In the genomic region with DNA sequence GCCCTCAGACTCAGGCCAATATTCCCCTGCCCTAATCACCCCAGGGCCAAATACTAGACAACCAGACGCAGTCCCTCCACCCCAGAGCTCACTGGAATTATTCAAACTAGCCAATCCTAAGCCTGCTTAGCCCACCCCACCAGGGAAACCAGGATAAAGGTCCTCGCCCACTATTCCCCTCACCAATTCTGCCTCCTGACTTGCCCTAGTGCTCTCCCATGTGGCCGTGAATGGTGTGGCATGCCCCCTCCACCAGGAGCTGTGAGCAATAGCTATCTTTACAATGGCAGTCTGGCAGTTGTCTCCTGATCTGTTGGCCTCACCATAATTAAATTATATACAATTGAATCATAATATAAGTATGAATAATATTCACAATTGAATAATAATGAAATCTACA, we compare ENCODE assay signal across 8 cellular contexts. TPM values are rescaled to one million over a fixed set of nuclear protein-coding genes. Genes with fewer than 3 reads are reported as not detected.
A peak's percentile ranks its signal among the peaks of the same experiment; 100 is the strongest.
DNase-seq lines count a peak whose midpoint lies in the region; ATAC-seq, FAIRE-seq and TF ChIP-seq lines count a peak whose summit lies in the region.

No MANE protein-coding gene starts in this region.

- TF ChIP-seq CTCF in K562 (IDR thresholded peaks at IDR 0.05 in 2 of 3, conservative IDR thresholded peaks at IDR 0.05 in 1 of 3; ENCODE audit: insufficient read depth in 2 of 3, low read depth in 1 of 3, low read length in 3 of 3) (peak; percentile 42 to 55 (median 51); a peak in 5 of 6 replicates), osteocyte (IDR thresholded peaks at IDR 0.05) (peak; percentile 31)

- CTCF ChIA-PET in K562 (lab: Yijun Ruan, JAX; ENCODE audit: low intra/inter-chr PET ratio): no interaction called here

- peaks cover 5% of the 10 kb centered on the region for H3K4me1 Mint-ChIP-seq in osteocyte (ENCODE audit: unreplicated experiment)

- no peak overlapping the region for H3K9ac ChIP-seq in Karpas-422 (ENCODE audit: low read length)
- no peak overlapping the region for H3K9ac ChIP-seq in K562 (ENCODE audit: insufficient read depth in 1 of 2, low read depth in 2 of 2, low read length in 2 of 2)

- H3K9me3 ChIP-seq in Karpas-422 (ENCODE audit: low read length) (no peaks in the 10 kb centered on the region), K562 (replicated peaks; ENCODE audit: control insufficient read depth, insufficient read depth, low read depth, low read length) (no peaks in the 10 kb centered on the region)

- H3K4me3 ChIP-seq in Karpas-422 (ENCODE audit: low read length) (no peak overlapping the region), K562 (no peak overlapping the region)

- no peak overlapping the region for H3K27ac Mint-ChIP-seq in osteocyte (ENCODE audit: unreplicated experiment)

- peaks cover 19% of the 10 kb centered on the region for H3K27me3 Mint-ChIP-seq in osteocyte (ENCODE audit: unreplicated experiment)

- H4K20me1 ChIP-seq in Karpas-422 (ENCODE audit: insufficient read depth, low read depth, low read length) (no peaks in the 10 kb centered on the region), K562 (replicated peaks; ENCODE audit: control insufficient read depth, insufficient read depth, low read length) (no peaks in the 10 kb centered on the region)

- BruUV-seq in K562 (replicated peaks; lab: Mats Ljungman, UMichigan): no TSS peak

- H3K27ac ChIP-seq in Karpas-422 (ENCODE audit: low read length) (no peak overlapping the region), K562 (ENCODE audit: extremely low read depth, low read depth, low read length) (no peak overlapping the region)

- H3K4me3 Mint-ChIP-seq in osteocyte (ENCODE audit: unreplicated experiment): no peak overlapping the region

- intact Hi-C loops in K562 (cut with micrococcal nuclease) (loop anchor here (2.0 to 10.0 kb wide), 3 partner anchors 41 to 645 kb away; no protein-coding TSS in a partner anchor), left cardiac atrium (cut with DNase I) (loop anchor here (5.0 to 10.0 kb wide), 3 partner anchors 288 to 1305 kb away; no protein-coding TSS in a partner anchor)

- DNase-seq in NCI-H2227 (lab: John Stamatoyannopoulos, UW; ENCODE audit: unreplicated experiment) (peak; percentile 34), NCI-H2227 treated with DMSO at 0.1 percent for 48 hours (lab: John Stamatoyannopoulos, UW) (no peak), Karpas-422 (peak; percentile 62), K562 (ENCODE audit: extremely low read depth in 1 of 4, low spot score in 3 of 4) (peak; percentile 21 to 39 (median 30)), osteocyte (ENCODE audit: extremely low spot score, unreplicated experiment) (no peak), left cardiac atrium (no peak), RCC 7860 (ENCODE audit: low spot score) (no peak)

- ATAC-seq in K562 (peak; percentile 91), GM18870 (IDR thresholded peaks at IDR 0.05; ENCODE audit: unreplicated experiment) (no peak), left cardiac atrium (no peak)

- FAIRE-seq in K562 (lab: Jason Lieb, UNC) (no peak), RCC 7860 (lab: Jason Lieb, UNC) (no peak)

- no peaks in the 10 kb centered on the region for H3K36me3 Mint-ChIP-seq in osteocyte (ENCODE audit: unreplicated experiment)

- H3K27me3 ChIP-seq in Karpas-422 (ENCODE audit: low read length) (no peaks in the 10 kb centered on the region), K562 (ENCODE audit: control insufficient read depth in 2 of 2, insufficient read depth in 2 of 2, low read length in 2 of 2) (peaks cover 0 to 4% of the 10 kb centered on the region in 2 experiments; a peak in 1 of 5 replicates)

- H2AFZ ChIP-seq in Karpas-422 (ENCODE audit: low read length): no peak overlapping the region
- no peak overlapping the region for H2AFZ ChIP-seq in K562 (ENCODE audit: low read depth, low read length)

- H3K36me3 ChIP-seq in Karpas-422 (ENCODE audit: insufficient read depth, low read length) (no peaks in the 10 kb centered on the region), K562 (ENCODE audit: control insufficient read depth, insufficient read depth, low read length) (no peaks in the 10 kb centered on the region)

- in situ Hi-C loops in K562 (cut with MboI): loop anchor here (10.0 kb wide), 1 partner anchor 415 kb away; no protein-coding TSS in a partner anchor

- POLR2A ChIA-PET in K562 (lab: Yijun Ruan, JAX): no interaction called here

- TF ChIP-seq EP300 in K562 (IDR thresholded peaks at IDR 0.05; ENCODE audit: low read length): no peak

- peak in 1 of 2 experiments; percentile 38; a peak in 1 of 4 replicates for TF ChIP-seq RAD21 in K562 (CRISPR knock-in tag; conservative IDR thresholded peaks at IDR 0.05 in 1 of 2, IDR thresholded peaks at IDR 0.05 in 1 of 2)

- peaks cover 3% of the 10 kb centered on the region; the same call in 1 of the 2 replicates for H3K4me1 ChIP-seq in Karpas-422 (ENCODE audit: low read length)
- no peaks in the 10 kb centered on the region for H3K4me1 ChIP-seq in K562 (replicated peaks in 1 of 2; ENCODE audit: control insufficient read depth in 2 of 2, insufficient read depth in 2 of 2, low read length in 2 of 2)

- H3K79me2 ChIP-seq in Karpas-422 (ENCODE audit: low read length): no peaks in the 10 kb centered on the region
- H3K79me2 ChIP-seq in K562 (ENCODE audit: control insufficient read depth, insufficient read depth, low read length): no peaks in the 10 kb centered on the region

- no peaks in the 10 kb centered on the region for H3K9me3 Mint-ChIP-seq in osteocyte (ENCODE audit: unreplicated experiment)

- H3K9me1 ChIP-seq in K562 (ENCODE audit: control insufficient read depth, insufficient read depth, low read length): no peaks in the 10 kb centered on the region

- WGBS in K562 (ENCODE audit: insufficient coverage, low coverage, missing lambda C conversion rate): 0% methylated on average over 3 of the region's 3 CpGs

- H3K4me2 ChIP-seq in Karpas-422 (ENCODE audit: low read depth, low read length, poor library complexity, severe bottlenecking): no peak overlapping the region
- H3K4me2 ChIP-seq in K562 (ENCODE audit: insufficient read depth, low read length): no peak overlapping the region

- no peak for TF ChIP-seq POLR2A in K562 (conservative IDR thresholded peaks at IDR 0.05)

- no peaks in the 10 kb centered on the region for H3K9me2 ChIP-seq in Karpas-422 (replicated peaks; ENCODE audit: insufficient read depth, low read length)

TF ChIP-seq in K562, 482 proteins besides CTCF, POLR2A, EP300 and RAD21:
- TF ChIP-seq SMC3 (conservative IDR thresholded peaks at IDR 0.05; ENCODE audit: insufficient read depth, low read depth, low read length) (0 out of 2 replicates have a peak, but pooled peaks have one; percentile 23), ETS1 (conservative IDR thresholded peaks at IDR 0.05; ENCODE audit: control insufficient read depth, low read depth, low read length) (no peak)

RNA-seq across cellular contexts. Expression of gene FAM124B, which starts 42.3 kb away (rescaled TPM):
- not detected in 2 replicates for total RNA-seq in Karpas-422 (2014; rRNA removed; shearing (Covaris generic); ENCODE audit: low replicate concordance)
- 10.6 and 11.9 TPM in 2 replicates for total RNA-seq in K562 (2011; cell fraction: chromatin; rRNA removed; ENCODE audit: low replicate concordance)
- total RNA-seq in K562 (2011; cell fraction: nucleolus; rRNA removed): 10.7 and 12.1 TPM in 2 replicates
- 12.3 and 12.6 TPM in 2 replicates for total RNA-seq in K562 (2011; cell fraction: nucleoplasm; rRNA removed)
- total RNA-seq in K562 (2014; rRNA removed): 8.6 and 10.4 TPM in 2 replicates
- total RNA-seq in K562 (2014; rRNA removed; fragmentation: Illumina TruSeq; extraction: Trizol): 8.6 and 9.7 TPM in 2 replicates
- 6.2 and 7.1 TPM in 2 replicates for total RNA-seq in K562 (2015; rRNA removed; fragmentation: Illumina TruSeq; extraction: Trizol)
- total RNA-seq in K562 (2021): 7.4 and 7.6 TPM in 2 replicates
- polyA plus RNA-seq in K562 (2011; rRNA removed): 5.2 and 9.3 TPM in 2 replicates
- 5.4 and 7.5 TPM in 2 replicates for polyA plus RNA-seq in K562 (2011; cell fraction: cytosol; rRNA removed)
- polyA plus RNA-seq in K562 (2011; cell fraction: nucleus; rRNA removed): 3.3 and 4.7 TPM in 2 replicates
- polyA plus RNA-seq in K562 (2012): 5.3 and 6.4 TPM in 2 replicates
- polyA plus RNA-seq in K562 (2014; fragmentation: Illumina TruSeq; extraction: Trizol): 9.1 and 10.1 TPM in 2 replicates
- polyA plus RNA-seq in K562 (2014; fragmentation: Nextera tagmentation; extraction: Ambion mirVana): 10 to 100 TPM; 15.5 to 21.4 TPM
- 7.4 and 8.4 TPM in 2 replicates for polyA plus RNA-seq in K562 (2014; rRNA removed)
- 7.5 and 9.6 TPM in 2 replicates for polyA minus RNA-seq in K562 (2011; rRNA and poly(A)+ RNA removed)
- 2.9 and 6.8 TPM in 2 replicates for polyA minus RNA-seq in K562 (2011; cell fraction: cytosol; rRNA and poly(A)+ RNA removed)
- polyA minus RNA-seq in K562 (2011; cell fraction: nucleus; rRNA and poly(A)+ RNA removed): 7.9 and 9.6 TPM in 2 replicates
- total RNA-seq in osteocyte: not detected in 2 replicates
- total RNA-seq in left cardiac atrium: 1 to 10 TPM; 1.3 to 2.7 TPM

Comparison
In these comparisons a context has a peak if more than half of its experiments do, and no peak if none do; other contexts are left out.
1. DNase-seq: peak in NCI-H2227 (single experiment), Karpas-422 (single experiment) and K562 (4 of 4); none in NCI-H2227 treated with DMSO at 0.1 percent for 48 hours (single experiment), osteocyte (single experiment), left cardiac atrium (single experiment) and RCC 7860 (single experiment).